Comparison of ENCODE assay signal across 18 cellular contexts in the genomic region with DNA sequence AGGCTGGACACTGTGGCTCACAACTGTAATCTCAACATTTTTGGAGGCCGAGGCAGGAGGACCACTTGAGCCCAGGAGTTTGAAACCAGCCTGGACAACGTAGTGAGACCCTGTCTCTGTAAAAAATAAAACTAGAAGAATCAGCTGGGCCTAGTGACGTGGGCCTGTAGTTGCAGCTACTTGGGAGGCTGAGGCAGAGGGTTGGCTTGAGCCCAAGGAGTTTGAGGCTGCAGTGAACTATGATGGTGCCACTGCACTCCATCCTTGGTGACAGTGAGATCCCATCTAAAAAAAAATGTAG. TPM values are rescaled to one million over a fixed set of nuclear protein-coding genes. Genes with fewer than 3 reads are reported as not detected.
DNase-seq lines count a peak whose midpoint lies in the region; ATAC-seq, FAIRE-seq and TF ChIP-seq lines count a peak whose summit lies in the region.
"Had no signal": no experiment of that assay in that cellular context is flagged by ENCODE, and none has a peak within 500 bp of the region (broad histone marks: within the 10 kb centered on the region; RNA-seq: fewer than 3 reads in every experiment).

No MANE protein-coding gene starts in this region.

- peaks cover 0 to 4% of the 10 kb centered on the region in 2 experiments; a peak in 1 of 5 replicates for H3K9me3 Mint-ChIP-seq in H9
- H3K9me3 Mint-ChIP-seq: CD4-positive, alpha-beta T cell; IgD-negative memory B cell had no signal

- H2AFZ ChIP-seq in HepG2 (ENCODE audit: low read length) (no peak overlapping the region), H9 (ENCODE audit: low read length) (no peak overlapping the region)

- TF ChIP-seq EP300 in HepG2 (IDR thresholded peaks at IDR 0.05; ENCODE audit: low read depth in 2 of 2, low read length in 2 of 2): no peak
- TF ChIP-seq EP300 in HepG2 (CRISPR knock-in tag; IDR thresholded peaks at IDR 0.05; ENCODE audit: borderline replicate concordance): no peak

- H3K36me3 Mint-ChIP-seq in H9 (ENCODE audit: insufficient read depth in 1 of 3, low read depth in 3 of 3): no peaks in the 10 kb centered on the region; a peak in 1 of 7 replicates
- H3K36me3 Mint-ChIP-seq: IgD-negative memory B cell had no signal

- H3K27ac ChIP-seq in HepG2 (ENCODE audit: extremely low read length, insufficient read depth, low read length) (no peak overlapping the region), right lobe of liver (no peak overlapping the region), gastrocnemius medialis (peak overlapping the region in 3 of 4 donors; percentile 55 to 75 (median 68)), H9 (ENCODE audit: insufficient read length, low read depth, low read length) (no peak overlapping the region), left lung (no peak overlapping the region)

- H3K4me2 ChIP-seq in HepG2 (ENCODE audit: low read depth, low read length) (peak overlapping the region; percentile 93), H9 (ENCODE audit: insufficient read depth, insufficient read length, low read length) (no peak overlapping the region)

- H3K4me1 ChIP-seq in HepG2 (ENCODE audit: insufficient read depth, low read length) (peaks cover 62% of the 10 kb centered on the region), right lobe of liver (peaks cover 0 to 37% (median 12%) of the 10 kb centered on the region in 4 donors), gastrocnemius medialis (peaks cover 45 to 48% of the 10 kb centered on the region in 2 donors), H9 (ENCODE audit: insufficient read depth, low read length) (peaks cover 5% of the 10 kb centered on the region; the same call in 1 of the 2 replicates), left lung (peaks cover 31 to 62% of the 10 kb centered on the region in 2 donors)

- no peak for DNase-seq in HepG2 (ENCODE audit: low spot score)
- no peak for DNase-seq in right lobe of liver
- peak; percentile 12 to 15 for DNase-seq in cardiac fibroblast (ENCODE audit: low read depth in 2 of 2)
- no peak for DNase-seq in gastrocnemius medialis
- DNase-seq in H9: no peak
- DNase-seq in NCI-H1048 (lab: John Stamatoyannopoulos, UW): no peak
- DNase-seq in left lung: no peak
- DNase-seq in H4 (ENCODE audit: low spot score): no peak
- DNase-seq: Calu3; CD4-positive, alpha-beta T cell; DMS79; GOT3; NCI-H1436; NCI-H2081; OCI-M1 had no signal

- H3K4me3 Mint-ChIP-seq in H9: peak overlapping the region in 1 of 2 experiments; percentile 26; a peak in 2 of 5 replicates

- H3K9me3 ChIP-seq in HepG2 (ENCODE audit: low read length) (no peaks in the 10 kb centered on the region), right lobe of liver (no peaks in the 10 kb centered on the region), gastrocnemius medialis (no peaks in the 10 kb centered on the region), H9 (ENCODE audit: control insufficient read depth, low read depth, low read length) (no peaks in the 10 kb centered on the region), left lung (no peaks in the 10 kb centered on the region)

- TF ChIP-seq POLR2A in HepG2 (IDR thresholded peaks at IDR 0.05; ENCODE audit: insufficient read depth in 1 of 2, low read depth in 2 of 2, low read length in 2 of 2) (no peak), right lobe of liver (IDR thresholded peaks at IDR 0.05) (no peak), gastrocnemius medialis (IDR thresholded peaks at IDR 0.05) (no peak)

- CTCF ChIA-PET in HepG2 (lab: Yijun Ruan, JAX; ENCODE audit: low intra/inter-chr PET ratio, low total read pairs): no interaction called here

- peaks cover 96% of the 10 kb centered on the region for H3K27me3 Mint-ChIP-seq in H9 (ENCODE audit: low read depth)

- intact Hi-C loops in HepG2 (cut with micrococcal nuclease; ENCODE audit: unreplicated experiment) (loop anchor here (5.0 kb wide), 1 partner anchor 114 kb away; a partner anchor contains a TSS), right lobe of liver (cut with DNase I) (loop anchor here in 1 of 2 donors (10.0 kb wide), 1 partner anchor 56 kb away; no protein-coding TSS in a partner anchor), gastrocnemius medialis (cut with DNase I; ENCODE audit: low total_unique reads) (no loop called here), left lung (cut with DNase I) (no loop called here)

- in situ Hi-C loops in HepG2 (cut with HindIII; ENCODE audit: extremely low pct_ligation_motif_present, low pct_unique_long_range_greater_than_20kb): no loop called here
- in situ Hi-C loops in gastrocnemius medialis (cut with MboI; ENCODE audit: low sequenced_read_pairs in 4 of 4): loop anchor here in 1 of 4 donors (10.0 kb wide), 1 partner anchor 56 kb away; no protein-coding TSS in a partner anchor

- H2BK15ac ChIP-seq in H9 (ENCODE audit: low read depth, low read length): no peak overlapping the region

- no peak overlapping the region for H2BK20ac ChIP-seq in H9 (ENCODE audit: low read depth, low read length, poor library complexity, severe bottlenecking)

- POLR2A ChIA-PET in HepG2 (lab: Yijun Ruan, JAX): interaction anchor here (2.7 kb wide), 1 partner anchor 28 kb away, joined by 9 read pairs; no protein-coding TSS in a partner anchor

- H4K20me1 ChIP-seq in HepG2 (ENCODE audit: insufficient read depth, low read length) (no peaks in the 10 kb centered on the region), H9 (ENCODE audit: control insufficient read depth, insufficient read depth, insufficient read length) (no peaks in the 10 kb centered on the region)

- H3K23me2 ChIP-seq in H9 (ENCODE audit: insufficient read length, low read depth, low read length, poor library complexity, severe bottlenecking): peaks cover 5% of the 10 kb centered on the region

- no peak overlapping the region for H3T11ph ChIP-seq in H9 (ENCODE audit: low read length)

- no peak overlapping the region for H2BK5ac ChIP-seq in H9 (ENCODE audit: insufficient read length, low read length)

- H3K56ac ChIP-seq in H9 (ENCODE audit: insufficient read length, low read depth, low read length): no peak overlapping the region

- no peak overlapping the region for H3K14ac ChIP-seq in H9 (ENCODE audit: insufficient read depth, low read length)

- no peak overlapping the region for H2BK120ac ChIP-seq in H9 (ENCODE audit: low read depth, low read length, poor library complexity, severe bottlenecking)

- H3K27me3 ChIP-seq in HepG2 (ENCODE audit: control insufficient read depth in 1 of 2, insufficient read depth in 2 of 2, low read length in 2 of 2) (peaks cover 0 to 35% of the 10 kb centered on the region in 2 experiments; a peak in 4 of 5 replicates), right lobe of liver (no peaks in the 10 kb centered on the region), gastrocnemius medialis (no peaks in the 10 kb centered on the region), H9 (ENCODE audit: insufficient read depth, low read length) (no peaks in the 10 kb centered on the region), left lung (peaks cover 0 to 12% of the 10 kb centered on the region in 2 donors)

- H4K91ac ChIP-seq in H9 (ENCODE audit: insufficient read length, low read depth, low read length): no peak overlapping the region

- H3K4me3 ChIP-seq in HepG2 (replicated peaks in 1 of 3; ENCODE audit: insufficient read depth in 1 of 3, low read depth in 2 of 3, low read length in 3 of 3): peak overlapping the region in 1 of 3 experiments; percentile 78; a peak in 1 of 6 replicates
- H3K4me3 ChIP-seq in right lobe of liver: no peak overlapping the region
- H3K4me3 ChIP-seq in cardiac fibroblast (replicated peaks in 1 of 2; ENCODE audit: low read depth in 2 of 2, low read length in 2 of 2): no peak overlapping the region
- H3K4me3 ChIP-seq in gastrocnemius medialis: no peak overlapping the region
- no peak overlapping the region for H3K4me3 ChIP-seq in left lung

- no peak overlapping the region for H3K18ac ChIP-seq in H9 (ENCODE audit: insufficient read length, low read depth, low read length)

- ATAC-seq in HepG2: no peak
- ATAC-seq in right lobe of liver: no peak
- no peak for ATAC-seq in gastrocnemius medialis
- no peak for ATAC-seq in left lung

- BruUV-seq in HepG2 (replicated peaks; lab: Mats Ljungman, UMichigan): no TSS peak

- no peak overlapping the region for H4K8ac ChIP-seq in H9 (replicated peaks; ENCODE audit: insufficient read length, low read depth, low read length)

- no peak overlapping the region for H2AK5ac ChIP-seq in H9 (ENCODE audit: insufficient read length, low read length)

- no peak for FAIRE-seq in HepG2 (lab: Jason Lieb, UNC)
- FAIRE-seq: A204.1, G401.6 had no signal

- H3K27ac Mint-ChIP-seq in H9: no peak overlapping the region
- H3K27ac Mint-ChIP-seq: CD4-positive, alpha-beta T cell had no signal

- no peak for TF ChIP-seq RAD21 in HepG2 (CRISPR knock-in tag; IDR thresholded peaks at IDR 0.05)

- H3K9ac ChIP-seq in HepG2 (ENCODE audit: insufficient read depth, low read depth, low read length): no peak overlapping the region
- no peak overlapping the region for H3K9ac ChIP-seq in H9 (ENCODE audit: extremely low read depth, insufficient read length, low read length)

- H3K4ac ChIP-seq in H9 (ENCODE audit: low read depth, low read length): no peak overlapping the region

- peaks cover 31 to 48% of the 10 kb centered on the region in 2 experiments for H3K4me1 Mint-ChIP-seq in H9

- H3K79me1 ChIP-seq in H9 (ENCODE audit: insufficient read depth, low read depth, low read length, poor library complexity, severe bottlenecking): no peaks in the 10 kb centered on the region

- H3K79me2 ChIP-seq in HepG2 (ENCODE audit: insufficient read depth, low read length) (no peaks in the 10 kb centered on the region), H9 (ENCODE audit: insufficient read depth, low read length) (no peaks in the 10 kb centered on the region)

- no peak overlapping the region for H2BK12ac ChIP-seq in H9 (ENCODE audit: insufficient read length, low read depth, low read length)

- H3K36me3 ChIP-seq in HepG2 (replicated peaks in 1 of 2; ENCODE audit: control insufficient read depth in 1 of 2, insufficient read depth in 2 of 2, low read length in 2 of 2) (no peaks in the 10 kb centered on the region), right lobe of liver (no peaks in the 10 kb centered on the region), gastrocnemius medialis (no peaks in the 10 kb centered on the region), left lung (no peaks in the 10 kb centered on the region)

- 38% methylated on average over 3 of the region's 3 CpGs for WGBS in HepG2 (ENCODE audit: low lambda C conversion rate)
- 20% methylated on average over 1 of the region's 3 CpGs for WGBS in right lobe of liver (ENCODE audit: insufficient coverage, low coverage, low lambda C conversion rate, missing lambda C conversion rate)
- no CpG with 5 or more reads among the region's 3 CpGs for WGBS in H9 (ENCODE audit: extremely low coverage, insufficient read length, low lambda C conversion rate)

- no peak overlapping the region for H3K23ac ChIP-seq in H9 (ENCODE audit: insufficient read length, low read depth, low read length)

- TF ChIP-seq CTCF in HepG2 (CRISPR knock-in tag; IDR thresholded peaks at IDR 0.05): no peak
- TF ChIP-seq CTCF in right lobe of liver (IDR thresholded peaks at IDR 0.05): no peak
- no peak for TF ChIP-seq CTCF in cardiac fibroblast (IDR thresholded peaks at IDR 0.05; ENCODE audit: low read depth, low read length)
- no peak for TF ChIP-seq CTCF in gastrocnemius medialis (IDR thresholded peaks at IDR 0.05 in 4 of 5, conservative IDR thresholded peaks at IDR 0.05 in 1 of 5)
- TF ChIP-seq CTCF in H9 (conservative IDR thresholded peaks at IDR 0.05): no peak
- no peak for TF ChIP-seq CTCF in left lung (IDR thresholded peaks at IDR 0.05)

- no peak overlapping the region for H4K5ac ChIP-seq in H9 (ENCODE audit: insufficient read length, low read depth, low read length)

RNA-seq across cellular contexts. Expression of a gene that starts 1.1 kb away (rescaled TPM):
- total RNA-seq in HepG2 (2016; rRNA removed; fragmentation: Illumina TruSeq; extraction: Trizol): 0.24 and 0.28 TPM in 2 replicates
- total RNA-seq in HepG2 (2016; cell fraction: cytosol; rRNA removed; fragmentation: Illumina TruSeq; extraction: Trizol; ENCODE audit: low read depth): not detected in 2 replicates
- total RNA-seq in HepG2 (2016; cell fraction: insoluble cytoplasmic fraction; rRNA removed; fragmentation: Illumina TruSeq; extraction: Trizol): 0.06 TPM in 1 of 2 replicates, not detected in the other
- not detected in 2 replicates for total RNA-seq in HepG2 (2016; cell fraction: membrane; rRNA removed; fragmentation: Illumina TruSeq; extraction: Trizol)
- total RNA-seq in HepG2 (2016; cell fraction: nucleus; rRNA removed; fragmentation: Illumina TruSeq; extraction: Trizol): not detected in 2 replicates
- polyA plus RNA-seq in HepG2 (2011; rRNA removed): 5.5 and 6.4 TPM in 2 replicates
- polyA plus RNA-seq in HepG2 (2011; cell fraction: cytosol; rRNA removed): 4.2 TPM in 2 replicates
- 18.3 and 20.1 TPM in 2 replicates for polyA plus RNA-seq in HepG2 (2011; cell fraction: nucleus; rRNA removed)
- polyA plus RNA-seq in HepG2 (2012): 1.5 and 1.9 TPM in 2 replicates
- polyA plus RNA-seq in HepG2 (2016; cell fraction: cytosol; fragmentation: Illumina TruSeq; extraction: Trizol; ENCODE audit: low read depth): 0.19 and 0.32 TPM in 2 replicates
- polyA plus RNA-seq in HepG2 (2016; cell fraction: insoluble cytoplasmic fraction; fragmentation: Illumina TruSeq; extraction: Trizol; ENCODE audit: low read depth): not detected in 2 replicates
- polyA plus RNA-seq in HepG2 (2016; cell fraction: membrane; fragmentation: Illumina TruSeq; extraction: Trizol; ENCODE audit: low read depth): not detected in 2 replicates
- polyA plus RNA-seq in HepG2 (2016; cell fraction: nucleus; fragmentation: Illumina TruSeq; extraction: Trizol; ENCODE audit: insufficient read depth, low read depth): 1.00 TPM in 1 of 2 replicates, not detected in the other
- 4.2 and 4.9 TPM in 2 replicates for polyA minus RNA-seq in HepG2 (2011; rRNA and poly(A)+ RNA removed; ENCODE audit: low replicate concordance)
- 2.4 TPM in 1 of 2 replicates, not detected in the other for polyA minus RNA-seq in HepG2 (2011; cell fraction: cytosol; rRNA and poly(A)+ RNA removed)
- polyA minus RNA-seq in HepG2 (2011; cell fraction: nucleus; rRNA and poly(A)+ RNA removed): 3.2 and 5.0 TPM in 2 replicates
- total RNA-seq in right lobe of liver: 1 to 10 TPM; 2.3 to 8.9 (median 4.6) TPM
- 1 to 10 TPM in 1 of 4 donors, under 1 TPM in 1, not detected in 2; 0.62 to 1.2 TPM for total RNA-seq in gastrocnemius medialis
- total RNA-seq in H9 (2021): 1.1 and 1.7 TPM in 2 replicates
- total RNA-seq in left lung: 1 to 10 TPM; 3.3 to 6.9 TPM
- total RNA-seq in H4 (2014; rRNA removed; shearing (Covaris generic)): 1.5 and 2.7 TPM in 2 replicates
- total RNA-seq: CD4-positive, alpha-beta T cell had no signal

RNA-seq across cellular contexts. Expression of a gene that starts 33.6 kb away (rescaled TPM):
- total RNA-seq in HepG2 (2016; rRNA removed; fragmentation: Illumina TruSeq; extraction: Trizol) (11.5 and 12.6 TPM in 2 replicates), right lobe of liver (1 to 10 TPM; 1.1 to 1.5 (median 1.3) TPM), gastrocnemius medialis (1 to 10 TPM; 1.3 to 4.7 (median 1.5) TPM), H9 (2021) (4.3 and 4.6 TPM in 2 replicates), left lung (1 to 10 TPM; 3.4 to 4.1 TPM)
- 2.9 and 3.5 TPM in 2 replicates for total RNA-seq in HepG2 (2016; cell fraction: cytosol; rRNA removed; fragmentation: Illumina TruSeq; extraction: Trizol; ENCODE audit: low read depth)
- total RNA-seq in HepG2 (2016; cell fraction: insoluble cytoplasmic fraction; rRNA removed; fragmentation: Illumina TruSeq; extraction: Trizol): 10.1 and 13.6 TPM in 2 replicates
- total RNA-seq in HepG2 (2016; cell fraction: membrane; rRNA removed; fragmentation: Illumina TruSeq; extraction: Trizol): 7.1 and 7.2 TPM in 2 replicates
- 8.2 and 9.0 TPM in 2 replicates for total RNA-seq in HepG2 (2016; cell fraction: nucleus; rRNA removed; fragmentation: Illumina TruSeq; extraction: Trizol)
- 7.1 and 7.8 TPM in 2 replicates for polyA plus RNA-seq in HepG2 (2011; rRNA removed)
- polyA plus RNA-seq in HepG2 (2011; cell fraction: cytosol; rRNA removed): 3.6 and 5.6 TPM in 2 replicates
- polyA plus RNA-seq in HepG2 (2011; cell fraction: nucleus; rRNA removed): 5.3 and 7.8 TPM in 2 replicates
- polyA plus RNA-seq in HepG2 (2012): 5.3 and 5.9 TPM in 2 replicates
- polyA plus RNA-seq in HepG2 (2016; cell fraction: cytosol; fragmentation: Illumina TruSeq; extraction: Trizol; ENCODE audit: low read depth): 0.84 and 1.0 TPM in 2 replicates
- polyA plus RNA-seq in HepG2 (2016; cell fraction: insoluble cytoplasmic fraction; fragmentation: Illumina TruSeq; extraction: Trizol; ENCODE audit: low read depth): 9.3 and 9.6 TPM in 2 replicates
- polyA plus RNA-seq in HepG2 (2016; cell fraction: membrane; fragmentation: Illumina TruSeq; extraction: Trizol; ENCODE audit: low read depth): 2.7 and 2.9 TPM in 2 replicates
- polyA plus RNA-seq in HepG2 (2016; cell fraction: nucleus; fragmentation: Illumina TruSeq; extraction: Trizol; ENCODE audit: insufficient read depth, low read depth): 14.6 and 16.9 TPM in 2 replicates
- 6.2 and 7.9 TPM in 2 replicates for polyA minus RNA-seq in HepG2 (2011; rRNA and poly(A)+ RNA removed; ENCODE audit: low replicate concordance)
- polyA minus RNA-seq in HepG2 (2011; cell fraction: cytosol; rRNA and poly(A)+ RNA removed): 2.5 and 5.3 TPM in 2 replicates
- polyA minus RNA-seq in HepG2 (2011; cell fraction: nucleus; rRNA and poly(A)+ RNA removed): 5.7 and 10.9 TPM in 2 replicates
- 3.7 and 4.0 TPM in 2 replicates for total RNA-seq in H4 (2014; rRNA removed; shearing (Covaris generic))

RNA-seq across cellular contexts. Expression of a gene that starts 50.7 kb away (rescaled TPM):
- 0.07 TPM in 1 of 2 replicates, not detected in the other for total RNA-seq in HepG2 (2016; rRNA removed; fragmentation: Illumina TruSeq; extraction: Trizol)
- not detected in 2 replicates for total RNA-seq in HepG2 (2016; cell fraction: cytosol; rRNA removed; fragmentation: Illumina TruSeq; extraction: Trizol; ENCODE audit: low read depth)
- total RNA-seq in HepG2 (2016; cell fraction: insoluble cytoplasmic fraction; rRNA removed; fragmentation: Illumina TruSeq; extraction: Trizol): not detected in 2 replicates
- total RNA-seq in HepG2 (2016; cell fraction: membrane; rRNA removed; fragmentation: Illumina TruSeq; extraction: Trizol): 0.14 and 0.15 TPM in 2 replicates
- total RNA-seq in HepG2 (2016; cell fraction: nucleus; rRNA removed; fragmentation: Illumina TruSeq; extraction: Trizol): not detected in 2 replicates
- polyA plus RNA-seq in HepG2 (2011; rRNA removed): 0.72 and 0.81 TPM in 2 replicates
- polyA plus RNA-seq in HepG2 (2011; cell fraction: cytosol; rRNA removed): 0.21 and 0.25 TPM in 2 replicates
- 1.8 and 1.9 TPM in 2 replicates for polyA plus RNA-seq in HepG2 (2011; cell fraction: nucleus; rRNA removed)
- 0.67 and 0.75 TPM in 2 replicates for polyA plus RNA-seq in HepG2 (2012)
- polyA plus RNA-seq in HepG2 (2016; cell fraction: cytosol; fragmentation: Illumina TruSeq; extraction: Trizol; ENCODE audit: low read depth): 0.19 and 0.40 TPM in 2 replicates
- 0.13 TPM in 1 of 2 replicates, not detected in the other for polyA plus RNA-seq in HepG2 (2016; cell fraction: insoluble cytoplasmic fraction; fragmentation: Illumina TruSeq; extraction: Trizol; ENCODE audit: low read depth)
- 0.23 and 0.82 TPM in 2 replicates for polyA plus RNA-seq in HepG2 (2016; cell fraction: membrane; fragmentation: Illumina TruSeq; extraction: Trizol; ENCODE audit: low read depth)
- polyA plus RNA-seq in HepG2 (2016; cell fraction: nucleus; fragmentation: Illumina TruSeq; extraction: Trizol; ENCODE audit: insufficient read depth, low read depth): 0.56 TPM in 1 of 2 replicates, not detected in the other
- 1.3 and 12.9 TPM in 2 replicates for polyA minus RNA-seq in HepG2 (2011; rRNA and poly(A)+ RNA removed; ENCODE audit: low replicate concordance)
- polyA minus RNA-seq in HepG2 (2011; cell fraction: cytosol; rRNA and poly(A)+ RNA removed): 0.35 and 0.89 TPM in 2 replicates
- 0.77 TPM in 1 of 2 replicates, not detected in the other for polyA minus RNA-seq in HepG2 (2011; cell fraction: nucleus; rRNA and poly(A)+ RNA removed)
- total RNA-seq in right lobe of liver: 10 to 100 TPM in 2 of 6 experiments, 1 to 10 TPM in 4; 6.1 to 20.6 (median 9.3) TPM
- total RNA-seq in gastrocnemius medialis: 10 to 100 TPM; 26.1 to 48.5 (median 45.2) TPM
- 3.1 and 4.2 TPM in 2 replicates for total RNA-seq in H9 (2021)
- total RNA-seq in left lung: 10 to 100 TPM; 35.2 to 70.5 TPM
- total RNA-seq in H4 (2014; rRNA removed; shearing (Covaris generic)): 3.0 and 3.5 TPM in 2 replicates

Comparison
In these comparisons a context has a peak if more than half of its experiments do, and no peak if none do; other contexts are left out.
1. DNase-seq: peak in cardiac fibroblast (2 of 2); none in HepG2 (single experiment), right lobe of liver (0 of 3), gastrocnemius medialis (0 of 2), H9 (single experiment), NCI-H1048 (single experiment), left lung (0 of 2) and H4 (single experiment).
2. H3K27ac ChIP-seq: peak in gastrocnemius medialis (3 of 4); none in HepG2 (single experiment), right lobe of liver (0 of 3), H9 (single experiment) and left lung (0 of 2).